In the genomic region with DNA sequence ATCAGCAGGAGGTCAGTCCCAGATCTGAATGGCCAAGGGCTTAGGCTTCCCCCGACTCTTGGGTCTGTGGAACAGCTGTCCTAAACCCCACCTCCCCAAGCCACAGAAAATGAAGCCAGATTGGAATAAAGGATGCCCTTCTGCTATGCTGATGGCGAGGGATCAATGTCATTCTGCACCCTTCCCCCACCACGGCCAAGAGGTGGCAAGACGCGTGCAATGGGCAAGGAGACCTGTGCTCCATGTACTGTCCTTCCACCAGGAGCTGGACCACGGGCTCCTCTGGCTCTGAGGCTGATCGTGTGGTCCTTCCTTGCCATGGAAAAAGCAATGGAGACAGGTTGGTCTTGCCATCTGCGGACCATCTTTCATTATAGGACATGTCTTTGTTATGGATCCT, we compare ENCODE assay signal across 22 cellular contexts. TPM values are rescaled to one million over a fixed set of nuclear protein-coding genes. Genes with fewer than 3 reads are reported as not detected.
DNase-seq lines count a peak whose midpoint lies in the region; ATAC-seq and TF ChIP-seq lines count a peak whose summit lies in the region.
"Had no signal": no experiment of that assay in that cellular context is flagged by ENCODE, and none has a peak within 500 bp of the region (broad histone marks: within the 10 kb centered on the region; RNA-seq: fewer than 3 reads in every experiment).

No MANE protein-coding gene starts in this region.

- no CpG with 5 or more reads among the region's 8 CpGs for WGBS in neuronal stem cell (ENCODE audit: extremely low coverage in 2 of 2, insufficient read length in 2 of 2, insufficient replicate concordance in 1 of 2), 2 donors
- 71 to 79% (median 77%) methylated on average over 8 of the region's 8 CpGs for WGBS in psoas muscle, 3 donors

- no peak overlapping the region for H2AFZ ChIP-seq in neuronal stem cell (ENCODE audit: low read length)

- no peak overlapping the region for H2BK15ac ChIP-seq in neuronal stem cell (ENCODE audit: low read length)

- DNase-seq in cardiac septum (ENCODE audit: low spot score) (peak; percentile 55), Right ventricle myocardium inferior (ENCODE audit: missing footprints) (no peak), SK-N-DZ (ENCODE audit: low spot score) (peak; percentile 12), islet precursor cell (peak; percentile 17), neuronal stem cell (ENCODE audit: low spot score) (no peak), psoas muscle (no peak)
- no peak for DNase-seq in CD4-positive, alpha-beta memory T cell
- DNase-seq in activated CD4-positive, alpha-beta T cell treated with anti-CD3 and anti-CD28 coated beads, Interleukin-2, amount 10 ng/mL, durations not matched to agents 7 days and 5 days, result no peak
- DNase-seq: 8988T; ACHN; BE2C; C1 segment of cervical spinal cord; Caco-2; Calu3; CD4-positive, CD25-positive, alpha-beta regulatory T cell; CD8-positive, alpha-beta T cell; DMS79 treated with DMSO at 0.1 percent for 48 hours; GF-D8 had no signal

- H3K79me1 ChIP-seq in neuronal stem cell (ENCODE audit: low read depth, low read length), result no peaks in the 10 kb centered on the region

- H3K36me3 ChIP-seq in neuronal stem cell (replicated peaks in 1 of 2; ENCODE audit: control insufficient read depth in 2 of 2, insufficient read depth in 2 of 2, low read length in 2 of 2), result no peaks in the 10 kb centered on the region
- no peaks in the 10 kb centered on the region for H3K36me3 ChIP-seq in CD4-positive, alpha-beta memory T cell (ENCODE audit: insufficient read depth, low read length)
- no peaks in the 10 kb centered on the region for H3K36me3 ChIP-seq in psoas muscle (ENCODE audit: insufficient read depth in 1 of 2, low read depth in 1 of 2)
- H3K36me3 ChIP-seq: BE2C, BLaER1 had no signal

- H2BK120ac ChIP-seq in neuronal stem cell (ENCODE audit: low read depth, low read length), result no peak overlapping the region

- H3K4me1 ChIP-seq in neuronal stem cell (ENCODE audit: control insufficient read depth in 2 of 2, insufficient read depth in 1 of 2, low read depth in 1 of 2, low read length in 2 of 2), result no peaks in the 10 kb centered on the region
- no peaks in the 10 kb centered on the region for H3K4me1 ChIP-seq in CD4-positive, alpha-beta memory T cell (ENCODE audit: insufficient read depth, low read length)
- H3K4me1 ChIP-seq in psoas muscle, result peaks cover 14% of the 10 kb centered on the region
- H3K4me1 ChIP-seq: Caco-2 had no signal

- H3K36me3 Mint-ChIP-seq in CD4-positive, alpha-beta memory T cell, result no peaks in the 10 kb centered on the region
- H3K36me3 Mint-ChIP-seq in activated CD4-positive, alpha-beta T cell treated with anti-CD3 and anti-CD28 coated beads, Interleukin-2, amount 10 ng/mL, durations not matched to agents 7 days and 5 days (ENCODE audit: low read depth), result no peaks in the 10 kb centered on the region
- H3K36me3 Mint-ChIP-seq: CD14-positive monocyte; CD4-positive, CD25-positive, alpha-beta regulatory T cell; CD8-positive, alpha-beta T cell had no signal

- H3K4me3 ChIP-seq in neuronal stem cell (ENCODE audit: low read length in 2 of 2) (no peak overlapping the region), psoas muscle (no peak overlapping the region)
- no peak overlapping the region for H3K4me3 ChIP-seq in CD4-positive, alpha-beta memory T cell (ENCODE audit: low read length in 2 of 2)
- H3K4me3 ChIP-seq: BLaER1 had no signal

- H3K27me3 ChIP-seq in neuronal stem cell (ENCODE audit: control insufficient read depth in 3 of 3, insufficient read depth in 3 of 3, low read depth in 1 of 3, low read length in 3 of 3) (peaks cover 0 to 45% (median 0%) of the 10 kb centered on the region in 3 experiments), psoas muscle (ENCODE audit: insufficient read depth in 3 of 3, low read length in 2 of 3) (peaks cover 0 to 12% (median 0%) of the 10 kb centered on the region in 3 donors)
- H3K27me3 ChIP-seq in CD4-positive, alpha-beta memory T cell (ENCODE audit: insufficient read depth, low read length), result no peaks in the 10 kb centered on the region
- H3K27me3 ChIP-seq: BLaER1 had no signal

- H3K4me2 ChIP-seq in neuronal stem cell (ENCODE audit: insufficient read depth, low read length, poor library complexity, severe bottlenecking), result no peak overlapping the region
- H3K4me2 ChIP-seq: BLaER1 had no signal

- peaks cover 0 to 3% (median 0%) of the 10 kb centered on the region in 8 donors for H3K9me3 Mint-ChIP-seq in CD4-positive, alpha-beta memory T cell
- no peaks in the 10 kb centered on the region for H3K9me3 Mint-ChIP-seq in activated CD4-positive, alpha-beta T cell treated with anti-CD3 and anti-CD28 coated beads, Interleukin-2, amount 10 ng/mL, durations not matched to agents 7 days and 5 days
- H3K9me3 Mint-ChIP-seq: CD8-positive, alpha-beta T cell had no signal

- peak overlapping the region; percentile 60 for H3K18ac ChIP-seq in neuronal stem cell (ENCODE audit: low read length)

- no peak overlapping the region for H3K23ac ChIP-seq in neuronal stem cell (ENCODE audit: low read depth, low read length, poor library complexity)

- intact Hi-C loops in cardiac septum (cut with DNase I) (no loop called here), Right ventricle myocardium inferior (cut with DNase I) (no loop called here), psoas muscle (cut with DNase I) (no loop called here)
- intact Hi-C loops in CD4-positive, alpha-beta memory T cell (cut with micrococcal nuclease), result no loop called here

- H3K4me3 Mint-ChIP-seq in CD4-positive, alpha-beta memory T cell, result no peak overlapping the region
- H3K4me3 Mint-ChIP-seq in activated CD4-positive, alpha-beta T cell treated with anti-CD3 and anti-CD28 coated beads, Interleukin-2, amount 10 ng/mL, durations not matched to agents 7 days and 5 days, result no peak overlapping the region
- H3K4me3 Mint-ChIP-seq: CD14-positive monocyte; CD4-positive, CD25-positive, alpha-beta regulatory T cell; CD8-positive, alpha-beta T cell had no signal

- H2BK12ac ChIP-seq in neuronal stem cell (ENCODE audit: low read length), result no peak overlapping the region

- H3K9me3 ChIP-seq in neuronal stem cell (replicated peaks in 1 of 2; ENCODE audit: control insufficient read depth in 2 of 2, insufficient read depth in 1 of 2, low read depth in 1 of 2, low read length in 2 of 2) (no peaks in the 10 kb centered on the region), psoas muscle (no peaks in the 10 kb centered on the region)
- H3K9me3 ChIP-seq in CD4-positive, alpha-beta memory T cell (ENCODE audit: control insufficient read depth in 1 of 2, low read length in 2 of 2), result no peaks in the 10 kb centered on the region
- H3K9me3 ChIP-seq: BE2C, BLaER1, Caco-2 had no signal

- H2BK5ac ChIP-seq in neuronal stem cell (ENCODE audit: low read length), result no peak overlapping the region

- ATAC-seq in Right ventricle myocardium inferior, result no peak
- no peak for ATAC-seq in psoas muscle
- ATAC-seq: CD8-positive, alpha-beta T cell had no signal

- CTCF ChIA-PET in CD4-positive, alpha-beta memory T cell (lab: Charles Lee; ENCODE audit: partially characterized antibody), result no interaction called here
- CTCF ChIA-PET in activated CD4-positive, alpha-beta T cell treated with anti-CD3 and anti-CD28 coated beads, Interleukin-2, amount 10 ng/mL, durations not matched to agents 7 days and 5 days (lab: Charles Lee), result interaction anchor here (0.9 kb wide), 1 partner anchor 24 kb away, joined by 3 read pairs; no protein-coding TSS in a partner anchor

- POLR2A ChIA-PET in CD4-positive, alpha-beta memory T cell (lab: Charles Lee; ENCODE audit: partially characterized antibody), result no interaction called here
- POLR2A ChIA-PET in activated CD4-positive, alpha-beta T cell treated with anti-CD3 and anti-CD28 coated beads, Interleukin-2, amount 10 ng/mL, durations not matched to agents 7 days and 5 days (lab: Charles Lee), result no interaction called here

- H3K9ac ChIP-seq in neuronal stem cell (ENCODE audit: low read depth, low read length, poor library complexity), result no peak overlapping the region
- H3K9ac ChIP-seq: BLaER1 had no signal

- H3K27me3 Mint-ChIP-seq in CD4-positive, alpha-beta memory T cell, result peaks cover 16 to 32% of the 10 kb centered on the region in 2 donors
- H3K27me3 Mint-ChIP-seq in activated CD4-positive, alpha-beta T cell treated with anti-CD3 and anti-CD28 coated beads, Interleukin-2, amount 10 ng/mL, durations not matched to agents 7 days and 5 days, result peaks cover 10% of the 10 kb centered on the region

- no peak overlapping the region for H4K8ac ChIP-seq in neuronal stem cell (ENCODE audit: low read depth, low read length)

- no peak overlapping the region for H3K14ac ChIP-seq in neuronal stem cell (ENCODE audit: low read length)

- H3K27ac Mint-ChIP-seq in CD4-positive, alpha-beta memory T cell, result no peak overlapping the region
- no peak overlapping the region for H3K27ac Mint-ChIP-seq in activated CD4-positive, alpha-beta T cell treated with anti-CD3 and anti-CD28 coated beads, Interleukin-2, amount 10 ng/mL, durations not matched to agents 7 days and 5 days
- H3K27ac Mint-ChIP-seq: CD14-positive monocyte; CD4-positive, CD25-positive, alpha-beta regulatory T cell; CD8-positive, alpha-beta T cell had no signal

- H3K27ac ChIP-seq in neuronal stem cell (replicated peaks; ENCODE audit: low read length) (no peak overlapping the region), psoas muscle (no peak overlapping the region)
- H3K27ac ChIP-seq in CD4-positive, alpha-beta memory T cell (ENCODE audit: low read depth, low read length), result no peak overlapping the region
- H3K27ac ChIP-seq: BLaER1 had no signal

- no peak overlapping the region for H4K91ac ChIP-seq in neuronal stem cell (ENCODE audit: low read depth, low read length, poor library complexity)

- H3K4ac ChIP-seq in neuronal stem cell (ENCODE audit: low read length), result no peak overlapping the region

- H2AK5ac ChIP-seq in neuronal stem cell (ENCODE audit: low read depth, low read length), result no peak overlapping the region

- no peak for TF ChIP-seq CTCF in psoas muscle (IDR thresholded peaks at IDR 0.05)

- no peaks in the 10 kb centered on the region for H3K4me1 Mint-ChIP-seq in CD4-positive, alpha-beta memory T cell
- H3K4me1 Mint-ChIP-seq in activated CD4-positive, alpha-beta T cell treated with anti-CD3 and anti-CD28 coated beads, Interleukin-2, amount 10 ng/mL, durations not matched to agents 7 days and 5 days, result no peaks in the 10 kb centered on the region
- H3K4me1 Mint-ChIP-seq: CD14-positive monocyte; CD4-positive, CD25-positive, alpha-beta regulatory T cell had no signal

RNA-seq across cellular contexts. Expression of a gene that starts 32.6 kb away (rescaled TPM):
- not detected for total RNA-seq in cardiac septum
- total RNA-seq in Right ventricle myocardium inferior, result not detected
- not detected in 2 replicates for polyA plus RNA-seq in SK-N-DZ (2014; cell fraction: cytosol; rRNA removed)
- polyA plus RNA-seq in SK-N-DZ (2014; cell fraction: nucleus; rRNA removed), result not detected in 2 replicates
- not detected for polyA plus RNA-seq in neuronal stem cell (2013, experiment 1 of 2)
- not detected for polyA plus RNA-seq in neuronal stem cell (2013, experiment 2 of 2)
- not detected for total RNA-seq in CD4-positive, alpha-beta memory T cell
- not detected for polyA plus RNA-seq in CD4-positive, alpha-beta memory T cell
- not detected for total RNA-seq in activated CD4-positive, alpha-beta T cell treated with anti-CD3 and anti-CD28 coated beads, Interleukin-2, amount 10 ng/mL, durations not matched to agents 7 days and 5 days
- not detected for total RNA-seq in psoas muscle
- not detected for polyA plus RNA-seq in psoas muscle
- total RNA-seq: A673; Caco-2; Calu3; CD4-positive, CD25-positive, alpha-beta regulatory T cell; CD8-positive, alpha-beta T cell had no signal
- polyA plus RNA-seq: AG04450; CD14-positive monocyte; CD4-positive, CD25-positive, alpha-beta regulatory T cell had no signal

Comparison
In these comparisons a context has a peak if more than half of its experiments do, and no peak if none do; other contexts are left out.
1. DNase-seq: peak in cardiac septum (single experiment), SK-N-DZ (single experiment) and islet precursor cell (single experiment); none in Right ventricle myocardium inferior (single experiment), neuronal stem cell (single experiment), CD4-positive, alpha-beta memory T cell (0 of 5), activated CD4-positive, alpha-beta T cell treated with anti-CD3 and anti-CD28 coated beads, Interleukin-2, amount 10 ng/mL, durations not matched to agents 7 days and 5 days (single experiment) and psoas muscle (0 of 2).